3 cellular contexts compared by ENCODE assay signal in the genomic region with DNA sequence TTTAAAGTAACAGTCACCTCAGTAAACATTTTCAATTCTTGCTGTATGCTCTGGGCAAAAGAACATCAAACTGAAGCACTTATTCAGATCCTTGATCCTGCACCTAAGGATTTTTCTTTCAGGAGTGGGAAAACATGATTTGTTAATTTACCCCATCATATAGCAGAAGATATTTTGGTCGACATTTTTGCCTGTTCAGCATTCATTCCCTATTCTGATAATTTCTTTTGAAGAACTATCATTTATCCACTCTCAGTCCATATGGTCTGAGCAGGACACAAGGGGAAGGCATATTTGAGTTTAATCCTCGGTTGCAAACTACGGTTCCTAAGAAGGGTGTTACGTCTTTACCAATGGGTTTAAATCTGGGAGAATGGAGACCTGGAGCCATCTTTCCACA.
TF ChIP-seq lines count a peak whose summit lies in the region.

No MANE protein-coding gene starts in this region.

TF ChIP-seq in SK-N-SH, 30 proteins besides CTCF, POLR2A, EP300 and RAD21 (continued from another document):
- TF ChIP-seq GATA2 (CRISPR knock-in tag; IDR thresholded peaks at IDR 0.05) (no peak), FOXM1 (IDR thresholded peaks at IDR 0.05; ENCODE audit: low read depth) (no peak), TAF1 (IDR thresholded peaks at IDR 0.05; ENCODE audit: borderline replicate concordance, low read depth, low read length) (no peak), JUND (IDR thresholded peaks at IDR 0.05) (no peak), FOSL2 (IDR thresholded peaks at IDR 0.05; ENCODE audit: borderline replicate concordance, low read depth) (no peak)
- TF ChIP-seq, protein P1, sequence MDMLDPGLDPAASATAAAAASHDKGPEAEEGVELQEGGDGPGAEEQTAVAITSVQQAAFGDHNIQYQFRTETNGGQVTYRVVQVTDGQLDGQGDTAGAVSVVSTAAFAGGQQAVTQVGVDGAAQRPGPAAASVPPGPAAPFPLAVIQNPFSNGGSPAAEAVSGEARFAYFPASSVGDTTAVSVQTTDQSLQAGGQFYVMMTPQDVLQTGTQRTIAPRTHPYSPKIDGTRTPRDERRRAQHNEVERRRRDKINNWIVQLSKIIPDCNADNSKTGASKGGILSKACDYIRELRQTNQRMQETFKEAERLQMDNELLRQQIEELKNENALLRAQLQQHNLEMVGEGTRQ (IDR thresholded peaks at IDR 0.05; ENCODE audit: borderline replicate concordance, low read depth, low read length) = no peak
- TF ChIP-seq, protein P2, sequence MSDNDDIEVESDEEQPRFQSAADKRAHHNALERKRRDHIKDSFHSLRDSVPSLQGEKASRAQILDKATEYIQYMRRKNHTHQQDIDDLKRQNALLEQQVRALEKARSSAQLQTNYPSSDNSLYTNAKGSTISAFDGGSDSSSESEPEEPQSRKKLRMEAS (IDR thresholded peaks at IDR 0.05; ENCODE audit: low read depth) = no peak
- TF ChIP-seq, protein P3, sequence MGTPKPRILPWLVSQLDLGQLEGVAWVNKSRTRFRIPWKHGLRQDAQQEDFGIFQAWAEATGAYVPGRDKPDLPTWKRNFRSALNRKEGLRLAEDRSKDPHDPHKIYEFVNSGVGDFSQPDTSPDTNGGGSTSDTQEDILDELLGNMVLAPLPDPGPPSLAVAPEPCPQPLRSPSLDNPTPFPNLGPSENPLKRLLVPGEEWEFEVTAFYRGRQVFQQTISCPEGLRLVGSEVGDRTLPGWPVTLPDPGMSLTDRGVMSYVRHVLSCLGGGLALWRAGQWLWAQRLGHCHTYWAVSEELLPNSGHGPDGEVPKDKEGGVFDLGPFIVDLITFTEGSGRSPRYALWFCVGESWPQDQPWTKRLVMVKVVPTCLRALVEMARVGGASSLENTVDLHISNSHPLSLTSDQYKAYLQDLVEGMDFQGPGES (IDR thresholded peaks at IDR 0.05; ENCODE audit: low read depth, low read length) = no peak

TF ChIP-seq in SK-N-SH treated with all-trans-retinoic acid at 6 μM for 48 hours, 23 proteins besides CTCF, POLR2A, EP300 and RAD21 (continued from another document):
- no peak for TF ChIP-seq TCF4 (CRISPR knock-in tag; IDR thresholded peaks at IDR 0.05; ENCODE audit: borderline replicate concordance)

TF ChIP-seq in WTC11, 78 proteins besides CTCF, POLR2A, EP300 and RAD21 (continued from another document):
- TF ChIP-seq, protein P4, sequence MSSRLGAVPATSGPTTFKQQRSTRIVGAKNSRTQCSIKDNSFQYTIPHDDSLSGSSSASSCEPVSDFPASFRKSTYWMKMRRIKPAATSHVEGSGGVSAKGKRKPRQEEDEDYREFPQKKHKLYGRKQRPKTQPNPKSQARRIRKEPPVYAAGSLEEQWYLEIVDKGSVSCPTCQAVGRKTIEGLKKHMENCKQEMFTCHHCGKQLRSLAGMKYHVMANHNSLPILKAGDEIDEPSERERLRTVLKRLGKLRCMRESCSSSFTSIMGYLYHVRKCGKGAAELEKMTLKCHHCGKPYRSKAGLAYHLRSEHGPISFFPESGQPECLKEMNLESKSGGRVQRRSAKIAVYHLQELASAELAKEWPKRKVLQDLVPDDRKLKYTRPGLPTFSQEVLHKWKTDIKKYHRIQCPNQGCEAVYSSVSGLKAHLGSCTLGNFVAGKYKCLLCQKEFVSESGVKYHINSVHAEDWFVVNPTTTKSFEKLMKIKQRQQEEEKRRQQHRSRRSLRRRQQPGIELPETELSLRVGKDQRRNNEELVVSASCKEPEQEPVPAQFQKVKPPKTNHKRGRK (CRISPR knock-in tag; IDR thresholded peaks at IDR 0.05; ENCODE audit: borderline replicate concordance) = no peak
- TF ChIP-seq, protein P5, sequence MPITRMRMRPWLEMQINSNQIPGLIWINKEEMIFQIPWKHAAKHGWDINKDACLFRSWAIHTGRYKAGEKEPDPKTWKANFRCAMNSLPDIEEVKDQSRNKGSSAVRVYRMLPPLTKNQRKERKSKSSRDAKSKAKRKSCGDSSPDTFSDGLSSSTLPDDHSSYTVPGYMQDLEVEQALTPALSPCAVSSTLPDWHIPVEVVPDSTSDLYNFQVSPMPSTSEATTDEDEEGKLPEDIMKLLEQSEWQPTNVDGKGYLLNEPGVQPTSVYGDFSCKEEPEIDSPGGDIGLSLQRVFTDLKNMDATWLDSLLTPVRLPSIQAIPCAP (CRISPR knock-in tag; IDR thresholded peaks at IDR 0.05) = no peak
- no peak for TF ChIP-seq RELA (CRISPR knock-in tag; IDR thresholded peaks at IDR 0.05; ENCODE audit: borderline replicate concordance)
